8 cellular contexts compared by ENCODE assay signal in the genomic region with DNA sequence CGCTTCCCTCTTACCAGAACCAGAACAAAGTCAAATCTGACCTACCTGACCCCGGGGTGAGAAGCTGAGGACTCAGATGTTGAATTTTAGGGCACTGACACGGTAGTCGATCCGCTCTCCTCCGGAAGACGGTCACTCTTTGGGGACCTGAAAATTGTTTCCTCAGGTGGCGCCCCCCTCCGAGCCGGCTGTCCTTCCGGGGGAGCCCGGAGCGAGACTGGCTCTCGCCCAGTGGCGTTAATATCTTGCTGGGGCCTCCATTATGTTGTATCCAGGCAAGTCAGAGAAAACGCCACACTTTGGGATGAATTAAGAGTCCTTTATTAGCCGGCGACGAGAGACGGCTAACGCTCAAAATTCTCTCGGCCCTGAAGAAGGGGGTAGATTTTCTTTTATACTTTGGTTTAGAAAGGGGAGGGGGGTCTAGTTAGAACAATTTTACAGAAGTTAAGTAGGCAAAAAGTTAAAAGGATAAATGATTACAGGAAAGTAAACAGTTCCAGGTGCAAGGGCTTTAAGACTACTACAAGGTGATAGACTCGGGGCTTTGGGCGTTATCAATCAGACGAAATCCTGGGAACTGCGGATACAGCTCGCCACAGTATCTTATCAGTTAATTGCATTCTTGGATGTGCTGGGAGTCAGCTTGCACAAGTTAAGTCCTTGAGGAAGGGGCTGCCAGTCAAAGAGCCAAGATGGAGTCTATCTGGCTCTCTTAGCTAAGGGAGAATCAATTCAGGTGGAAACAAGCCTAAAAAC.
"Had no signal": no experiment of that assay in that cellular context is flagged by ENCODE, and none has a peak within 500 bp of the region (broad histone marks: within the 10 kb centered on the region; RNA-seq: fewer than 3 reads in every experiment).

No MANE protein-coding gene starts in this region.

- FAIRE-seq: HepG2 had no signal

- H3K27ac ChIP-seq: GM23248, HL-60 had no signal

- H3K4me3 ChIP-seq: GM23248 had no signal

- H3K27ac Mint-ChIP-seq: IgD-negative memory B cell had no signal

- H3K9ac ChIP-seq: GM23248 had no signal

- H3K4me3 Mint-ChIP-seq: H9 had no signal

- H2AFZ ChIP-seq: GM23248 had no signal

- DNase-seq: GM23248, GOT3, H9, HCEC 1CT, KBM-7 had no signal

- H3K4me1 Mint-ChIP-seq: IgD-negative memory B cell had no signal

- H3K27me3 Mint-ChIP-seq: IgD-negative memory B cell had no signal

- ATAC-seq: HepG2 had no signal

- H3K36me3 Mint-ChIP-seq: IgD-negative memory B cell had no signal
